Comparison of ENCODE assay signal across 1 cellular context in the genomic region with DNA sequence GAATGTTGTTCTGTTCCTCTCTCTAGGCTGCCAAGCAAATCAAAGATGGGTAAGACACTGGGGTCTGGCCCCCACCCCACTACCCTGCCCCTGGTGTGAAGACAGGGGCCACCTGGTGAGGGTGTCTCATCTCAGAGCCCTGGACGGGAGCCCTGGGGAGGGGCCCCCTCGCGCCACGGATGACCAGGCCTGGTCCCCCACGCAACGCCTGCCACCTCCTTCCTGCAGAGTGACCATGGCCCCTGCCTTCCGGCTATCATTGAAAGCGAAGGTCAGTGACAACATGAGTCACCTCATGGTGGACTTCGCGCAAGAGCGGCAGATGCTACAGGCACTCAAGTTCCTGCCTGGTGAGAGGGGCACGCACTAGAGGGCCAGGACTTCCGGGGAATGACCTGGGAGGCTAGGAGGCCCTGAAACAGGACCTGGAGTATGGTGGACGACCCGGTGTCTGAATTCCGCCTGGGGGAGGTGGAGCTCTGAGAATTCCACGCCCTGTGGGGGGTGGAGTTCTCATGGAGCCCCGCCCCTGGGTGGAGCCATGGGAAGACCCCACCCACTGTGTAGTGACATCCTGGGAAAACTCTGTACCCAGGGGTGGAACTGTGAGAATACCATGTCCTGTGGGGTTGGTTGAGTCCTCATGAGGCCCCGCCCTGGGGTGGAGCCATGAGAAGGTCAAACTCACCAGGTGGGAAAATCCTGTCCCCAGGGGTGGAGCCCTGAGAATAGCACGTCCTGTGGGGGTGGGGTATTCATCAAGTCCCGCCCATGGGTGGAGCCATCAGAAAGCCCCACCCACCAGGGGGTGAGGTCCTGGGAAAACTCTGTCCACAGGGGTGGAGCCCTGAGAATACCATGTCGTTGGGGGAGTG.
TF ChIP-seq lines count a peak whose summit lies in the region.

No MANE protein-coding gene starts in this region.

TF ChIP-seq in K562, 482 proteins besides CTCF, POLR2A, EP300 and RAD21 (continued from another document and continues in another):
- TF ChIP-seq, protein P1, sequence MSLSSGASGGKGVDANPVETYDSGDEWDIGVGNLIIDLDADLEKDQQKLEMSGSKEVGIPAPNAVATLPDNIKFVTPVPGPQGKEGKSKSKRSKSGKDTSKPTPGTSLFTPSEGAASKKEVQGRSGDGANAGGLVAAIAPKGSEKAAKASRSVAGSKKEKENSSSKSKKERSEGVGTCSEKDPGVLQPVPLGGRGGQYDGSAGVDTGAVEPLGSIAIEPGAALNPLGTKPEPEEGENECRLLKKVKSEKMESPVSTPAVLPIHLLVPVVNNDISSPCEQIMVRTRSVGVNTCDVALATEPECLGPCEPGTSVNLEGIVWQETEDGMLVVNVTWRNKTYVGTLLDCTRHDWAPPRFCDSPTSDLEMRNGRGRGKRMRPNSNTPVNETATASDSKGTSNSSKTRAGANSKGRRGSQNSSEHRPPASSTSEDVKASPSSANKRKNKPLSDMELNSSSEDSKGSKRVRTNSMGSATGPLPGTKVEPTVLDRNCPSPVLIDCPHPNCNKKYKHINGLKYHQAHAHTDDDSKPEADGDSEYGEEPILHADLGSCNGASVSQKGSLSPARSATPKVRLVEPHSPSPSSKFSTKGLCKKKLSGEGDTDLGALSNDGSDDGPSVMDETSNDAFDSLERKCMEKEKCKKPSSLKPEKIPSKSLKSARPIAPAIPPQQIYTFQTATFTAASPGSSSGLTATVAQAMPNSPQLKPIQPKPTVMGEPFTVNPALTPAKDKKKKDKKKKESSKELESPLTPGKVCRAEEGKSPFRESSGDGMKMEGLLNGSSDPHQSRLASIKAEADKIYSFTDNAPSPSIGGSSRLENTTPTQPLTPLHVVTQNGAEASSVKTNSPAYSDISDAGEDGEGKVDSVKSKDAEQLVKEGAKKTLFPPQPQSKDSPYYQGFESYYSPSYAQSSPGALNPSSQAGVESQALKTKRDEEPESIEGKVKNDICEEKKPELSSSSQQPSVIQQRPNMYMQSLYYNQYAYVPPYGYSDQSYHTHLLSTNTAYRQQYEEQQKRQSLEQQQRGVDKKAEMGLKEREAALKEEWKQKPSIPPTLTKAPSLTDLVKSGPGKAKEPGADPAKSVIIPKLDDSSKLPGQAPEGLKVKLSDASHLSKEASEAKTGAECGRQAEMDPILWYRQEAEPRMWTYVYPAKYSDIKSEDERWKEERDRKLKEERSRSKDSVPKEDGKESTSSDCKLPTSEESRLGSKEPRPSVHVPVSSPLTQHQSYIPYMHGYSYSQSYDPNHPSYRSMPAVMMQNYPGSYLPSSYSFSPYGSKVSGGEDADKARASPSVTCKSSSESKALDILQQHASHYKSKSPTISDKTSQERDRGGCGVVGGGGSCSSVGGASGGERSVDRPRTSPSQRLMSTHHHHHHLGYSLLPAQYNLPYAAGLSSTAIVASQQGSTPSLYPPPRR (CRISPR knock-in tag; IDR thresholded peaks at IDR 0.05; ENCODE audit: borderline replicate concordance): no peak
- TF ChIP-seq ZNF165 (CRISPR knock-in tag; IDR thresholded peaks at IDR 0.05; ENCODE audit: borderline replicate concordance) (no peak), SAP30 (IDR thresholded peaks at IDR 0.05; ENCODE audit: borderline replicate concordance, insufficient read depth, low read depth, low read length, poor library complexity, severe bottlenecking) (no peak), TAF9B (IDR thresholded peaks at IDR 0.05; ENCODE audit: partially characterized antibody) (no peak), DIDO1 (tag; IDR thresholded peaks at IDR 0.05; ENCODE audit: low read depth) (no peak), ARID1B (IDR thresholded peaks at IDR 0.05) (peak; percentile 69), ARNT (IDR thresholded peaks at IDR 0.05) (no peak), GTF2A2 (tag; IDR thresholded peaks at IDR 0.05) (no peak), FUS (optimal IDR thresholded peaks at IDR 0.05; ENCODE audit: low read depth, low read length) (no peak), HDAC2 (IDR thresholded peaks at IDR 0.05) (peak; percentile 20; the same call in 1 of the 2 replicates), TCF3 (CRISPR knock-in tag; IDR thresholded peaks at IDR 0.05) (no peak), ZEB2 (IDR thresholded peaks at IDR 0.05) (no peak), TGIF2 (CRISPR knock-in tag; IDR thresholded peaks at IDR 0.05) (no peak), MTA1 (IDR thresholded peaks at IDR 0.05; ENCODE audit: borderline replicate concordance) (no peak), NR2F6 (CRISPR knock-in tag; IDR thresholded peaks at IDR 0.05) (no peak), HEY1 (CRISPR knock-in tag; IDR thresholded peaks at IDR 0.05; ENCODE audit: borderline replicate concordance) (no peak), ZNF699 (CRISPR knock-in tag; IDR thresholded peaks at IDR 0.05; ENCODE audit: insufficient replicate concordance) (no peak), TOE1 (IDR thresholded peaks at IDR 0.05; ENCODE audit: borderline replicate concordance) (no peak), TOE1 (CRISPR knock-in tag; IDR thresholded peaks at IDR 0.05; ENCODE audit: borderline replicate concordance, low read depth) (no peak), STAG1 (CRISPR knock-in tag; IDR thresholded peaks at IDR 0.05; ENCODE audit: borderline replicate concordance) (no peak)
- TF ChIP-seq, protein P2, sequence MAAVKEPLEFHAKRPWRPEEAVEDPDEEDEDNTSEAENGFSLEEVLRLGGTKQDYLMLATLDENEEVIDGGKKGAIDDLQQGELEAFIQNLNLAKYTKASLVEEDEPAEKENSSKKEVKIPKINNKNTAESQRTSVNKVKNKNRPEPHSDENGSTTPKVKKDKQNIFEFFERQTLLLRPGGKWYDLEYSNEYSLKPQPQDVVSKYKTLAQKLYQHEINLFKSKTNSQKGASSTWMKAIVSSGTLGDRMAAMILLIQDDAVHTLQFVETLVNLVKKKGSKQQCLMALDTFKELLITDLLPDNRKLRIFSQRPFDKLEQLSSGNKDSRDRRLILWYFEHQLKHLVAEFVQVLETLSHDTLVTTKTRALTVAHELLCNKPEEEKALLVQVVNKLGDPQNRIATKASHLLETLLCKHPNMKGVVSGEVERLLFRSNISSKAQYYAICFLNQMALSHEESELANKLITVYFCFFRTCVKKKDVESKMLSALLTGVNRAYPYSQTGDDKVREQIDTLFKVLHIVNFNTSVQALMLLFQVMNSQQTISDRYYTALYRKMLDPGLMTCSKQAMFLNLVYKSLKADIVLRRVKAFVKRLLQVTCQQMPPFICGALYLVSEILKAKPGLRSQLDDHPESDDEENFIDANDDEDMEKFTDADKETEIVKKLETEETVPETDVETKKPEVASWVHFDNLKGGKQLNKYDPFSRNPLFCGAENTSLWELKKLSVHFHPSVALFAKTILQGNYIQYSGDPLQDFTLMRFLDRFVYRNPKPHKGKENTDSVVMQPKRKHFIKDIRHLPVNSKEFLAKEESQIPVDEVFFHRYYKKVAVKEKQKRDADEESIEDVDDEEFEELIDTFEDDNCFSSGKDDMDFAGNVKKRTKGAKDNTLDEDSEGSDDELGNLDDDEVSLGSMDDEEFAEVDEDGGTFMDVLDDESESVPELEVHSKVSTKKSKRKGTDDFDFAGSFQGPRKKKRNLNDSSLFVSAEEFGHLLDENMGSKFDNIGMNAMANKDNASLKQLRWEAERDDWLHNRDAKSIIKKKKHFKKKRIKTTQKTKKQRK (IDR thresholded peaks at IDR 0.05; ENCODE audit: borderline replicate concordance, low read depth, low read length): no peak
- TF ChIP-seq, protein P3, sequence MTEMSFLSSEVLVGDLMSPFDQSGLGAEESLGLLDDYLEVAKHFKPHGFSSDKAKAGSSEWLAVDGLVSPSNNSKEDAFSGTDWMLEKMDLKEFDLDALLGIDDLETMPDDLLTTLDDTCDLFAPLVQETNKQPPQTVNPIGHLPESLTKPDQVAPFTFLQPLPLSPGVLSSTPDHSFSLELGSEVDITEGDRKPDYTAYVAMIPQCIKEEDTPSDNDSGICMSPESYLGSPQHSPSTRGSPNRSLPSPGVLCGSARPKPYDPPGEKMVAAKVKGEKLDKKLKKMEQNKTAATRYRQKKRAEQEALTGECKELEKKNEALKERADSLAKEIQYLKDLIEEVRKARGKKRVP (CRISPR knock-in tag; IDR thresholded peaks at IDR 0.05): no peak
- TF ChIP-seq, protein P4, sequence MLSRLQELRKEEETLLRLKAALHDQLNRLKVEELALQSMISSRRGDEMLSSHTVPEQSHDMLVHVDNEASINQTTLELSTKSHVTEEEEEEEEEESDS (CRISPR knock-in tag; IDR thresholded peaks at IDR 0.05): no peak
- TF ChIP-seq, protein P5, sequence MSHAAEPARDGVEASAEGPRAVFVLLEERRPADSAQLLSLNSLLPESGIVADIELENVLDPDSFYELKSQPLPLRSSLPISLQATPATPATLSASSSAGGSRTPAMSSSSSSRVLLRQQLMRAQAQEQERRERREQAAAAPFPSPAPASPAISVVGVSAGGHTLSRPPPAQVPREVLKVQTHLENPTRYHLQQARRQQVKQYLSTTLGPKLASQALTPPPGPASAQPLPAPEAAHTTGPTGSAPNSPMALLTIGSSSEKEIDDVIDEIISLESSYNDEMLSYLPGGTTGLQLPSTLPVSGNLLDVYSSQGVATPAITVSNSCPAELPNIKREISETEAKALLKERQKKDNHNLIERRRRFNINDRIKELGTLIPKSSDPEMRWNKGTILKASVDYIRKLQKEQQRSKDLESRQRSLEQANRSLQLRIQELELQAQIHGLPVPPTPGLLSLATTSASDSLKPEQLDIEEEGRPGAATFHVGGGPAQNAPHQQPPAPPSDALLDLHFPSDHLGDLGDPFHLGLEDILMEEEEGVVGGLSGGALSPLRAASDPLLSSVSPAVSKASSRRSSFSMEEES (CRISPR knock-in tag; IDR thresholded peaks at IDR 0.05): no peak
- TF ChIP-seq, protein P6, sequence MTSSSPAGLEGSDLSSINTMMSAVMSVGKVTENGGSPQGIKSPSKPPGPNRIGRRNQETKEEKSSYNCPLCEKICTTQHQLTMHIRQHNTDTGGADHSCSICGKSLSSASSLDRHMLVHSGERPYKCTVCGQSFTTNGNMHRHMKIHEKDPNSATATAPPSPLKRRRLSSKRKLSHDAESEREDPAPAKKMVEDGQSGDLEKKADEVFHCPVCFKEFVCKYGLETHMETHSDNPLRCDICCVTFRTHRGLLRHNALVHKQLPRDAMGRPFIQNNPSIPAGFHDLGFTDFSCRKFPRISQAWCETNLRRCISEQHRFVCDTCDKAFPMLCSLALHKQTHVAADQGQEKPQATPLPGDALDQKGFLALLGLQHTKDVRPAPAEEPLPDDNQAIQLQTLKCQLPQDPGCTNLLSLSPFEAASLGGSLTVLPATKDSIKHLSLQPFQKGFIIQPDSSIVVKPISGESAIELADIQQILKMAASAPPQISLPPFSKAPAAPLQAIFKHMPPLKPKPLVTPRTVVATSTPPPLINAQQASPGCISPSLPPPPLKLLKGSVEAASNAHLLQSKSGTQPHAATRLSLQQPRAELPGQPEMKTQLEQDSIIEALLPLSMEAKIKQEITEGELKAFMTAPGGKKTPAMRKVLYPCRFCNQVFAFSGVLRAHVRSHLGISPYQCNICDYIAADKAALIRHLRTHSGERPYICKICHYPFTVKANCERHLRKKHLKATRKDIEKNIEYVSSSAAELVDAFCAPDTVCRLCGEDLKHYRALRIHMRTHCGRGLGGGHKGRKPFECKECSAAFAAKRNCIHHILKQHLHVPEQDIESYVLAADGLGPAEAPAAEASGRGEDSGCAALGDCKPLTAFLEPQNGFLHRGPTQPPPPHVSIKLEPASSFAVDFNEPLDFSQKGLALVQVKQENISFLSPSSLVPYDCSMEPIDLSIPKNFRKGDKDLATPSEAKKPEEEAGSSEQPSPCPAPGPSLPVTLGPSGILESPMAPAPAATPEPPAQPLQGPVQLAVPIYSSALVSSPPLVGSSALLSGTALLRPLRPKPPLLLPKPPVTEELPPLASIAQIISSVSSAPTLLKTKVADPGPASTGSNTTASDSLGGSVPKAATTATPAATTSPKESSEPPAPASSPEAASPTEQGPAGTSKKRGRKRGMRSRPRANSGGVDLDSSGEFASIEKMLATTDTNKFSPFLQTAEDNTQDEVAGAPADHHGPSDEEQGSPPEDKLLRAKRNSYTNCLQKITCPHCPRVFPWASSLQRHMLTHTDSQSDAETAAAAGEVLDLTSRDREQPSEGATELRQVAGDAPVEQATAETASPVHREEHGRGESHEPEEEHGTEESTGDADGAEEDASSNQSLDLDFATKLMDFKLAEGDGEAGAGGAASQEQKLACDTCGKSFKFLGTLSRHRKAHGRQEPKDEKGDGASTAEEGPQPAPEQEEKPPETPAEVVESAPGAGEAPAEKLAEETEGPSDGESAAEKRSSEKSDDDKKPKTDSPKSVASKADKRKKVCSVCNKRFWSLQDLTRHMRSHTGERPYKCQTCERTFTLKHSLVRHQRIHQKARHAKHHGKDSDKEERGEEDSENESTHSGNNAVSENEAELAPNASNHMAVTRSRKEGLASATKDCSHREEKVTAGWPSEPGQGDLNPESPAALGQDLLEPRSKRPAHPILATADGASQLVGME (CRISPR knock-in tag; IDR thresholded peaks at IDR 0.05): no peak
- TF ChIP-seq, protein P7, sequence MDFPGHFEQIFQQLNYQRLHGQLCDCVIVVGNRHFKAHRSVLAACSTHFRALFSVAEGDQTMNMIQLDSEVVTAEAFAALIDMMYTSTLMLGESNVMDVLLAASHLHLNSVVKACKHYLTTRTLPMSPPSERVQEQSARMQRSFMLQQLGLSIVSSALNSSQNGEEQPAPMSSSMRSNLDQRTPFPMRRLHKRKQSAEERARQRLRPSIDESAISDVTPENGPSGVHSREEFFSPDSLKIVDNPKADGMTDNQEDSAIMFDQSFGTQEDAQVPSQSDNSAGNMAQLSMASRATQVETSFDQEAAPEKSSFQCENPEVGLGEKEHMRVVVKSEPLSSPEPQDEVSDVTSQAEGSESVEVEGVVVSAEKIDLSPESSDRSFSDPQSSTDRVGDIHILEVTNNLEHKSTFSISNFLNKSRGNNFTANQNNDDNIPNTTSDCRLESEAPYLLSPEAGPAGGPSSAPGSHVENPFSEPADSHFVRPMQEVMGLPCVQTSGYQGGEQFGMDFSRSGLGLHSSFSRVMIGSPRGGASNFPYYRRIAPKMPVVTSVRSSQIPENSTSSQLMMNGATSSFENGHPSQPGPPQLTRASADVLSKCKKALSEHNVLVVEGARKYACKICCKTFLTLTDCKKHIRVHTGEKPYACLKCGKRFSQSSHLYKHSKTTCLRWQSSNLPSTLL (IDR thresholded peaks at IDR 0.05): no peak
- TF ChIP-seq, protein P8, sequence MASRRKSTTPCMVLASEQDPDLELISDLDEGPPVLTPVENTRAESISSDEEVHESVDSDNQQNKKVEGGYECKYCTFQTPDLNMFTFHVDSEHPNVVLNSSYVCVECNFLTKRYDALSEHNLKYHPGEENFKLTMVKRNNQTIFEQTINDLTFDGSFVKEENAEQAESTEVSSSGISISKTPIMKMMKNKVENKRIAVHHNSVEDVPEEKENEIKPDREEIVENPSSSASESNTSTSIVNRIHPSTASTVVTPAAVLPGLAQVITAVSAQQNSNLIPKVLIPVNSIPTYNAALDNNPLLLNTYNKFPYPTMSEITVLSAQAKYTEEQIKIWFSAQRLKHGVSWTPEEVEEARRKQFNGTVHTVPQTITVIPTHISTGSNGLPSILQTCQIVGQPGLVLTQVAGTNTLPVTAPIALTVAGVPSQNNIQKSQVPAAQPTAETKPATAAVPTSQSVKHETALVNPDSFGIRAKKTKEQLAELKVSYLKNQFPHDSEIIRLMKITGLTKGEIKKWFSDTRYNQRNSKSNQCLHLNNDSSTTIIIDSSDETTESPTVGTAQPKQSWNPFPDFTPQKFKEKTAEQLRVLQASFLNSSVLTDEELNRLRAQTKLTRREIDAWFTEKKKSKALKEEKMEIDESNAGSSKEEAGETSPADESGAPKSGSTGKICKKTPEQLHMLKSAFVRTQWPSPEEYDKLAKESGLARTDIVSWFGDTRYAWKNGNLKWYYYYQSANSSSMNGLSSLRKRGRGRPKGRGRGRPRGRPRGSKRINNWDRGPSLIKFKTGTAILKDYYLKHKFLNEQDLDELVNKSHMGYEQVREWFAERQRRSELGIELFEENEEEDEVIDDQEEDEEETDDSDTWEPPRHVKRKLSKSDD (conservative IDR thresholded peaks at IDR 0.05; ENCODE audit: low read length): no peak
- TF ChIP-seq, protein P9, sequence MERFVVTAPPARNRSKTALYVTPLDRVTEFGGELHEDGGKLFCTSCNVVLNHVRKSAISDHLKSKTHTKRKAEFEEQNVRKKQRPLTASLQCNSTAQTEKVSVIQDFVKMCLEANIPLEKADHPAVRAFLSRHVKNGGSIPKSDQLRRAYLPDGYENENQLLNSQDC (CRISPR knock-in tag; IDR thresholded peaks at IDR 0.05): no peak
